In genomic region chr14:37587881-37588666, GRCh38 we compare ENCODE assay signal across 1 cellular context.
A peak's percentile ranks its signal among the peaks of the same experiment; 100 is the strongest.
TF ChIP-seq lines count a peak whose summit lies in the region.

No MANE protein-coding gene starts in this region.

TF ChIP-seq in HepG2, 621 proteins besides CTCF, POLR2A, EP300 and RAD21 (continues in another document):
- TF ChIP-seq ZNF335 (CRISPR knock-in tag; IDR thresholded peaks at IDR 0.05) (no peak), ZNF33A (CRISPR knock-in tag; IDR thresholded peaks at IDR 0.05; ENCODE audit: borderline replicate concordance) (no peak), NFE2L2 (IDR thresholded peaks at IDR 0.05; ENCODE audit: low read length) (no peak), SMYD3 (CRISPR knock-in tag; IDR thresholded peaks at IDR 0.05) (peak; percentile 34; the same call in 1 of the 2 replicates), GATAD2A (CRISPR knock-in tag; IDR thresholded peaks at IDR 0.05) (peak; percentile 74; the same call in 1 of the 2 replicates), PATZ1 (CRISPR knock-in tag; IDR thresholded peaks at IDR 0.05) (peak; percentile 63), ETV5 (CRISPR knock-in tag; IDR thresholded peaks at IDR 0.05; ENCODE audit: borderline replicate concordance) (no peak; the same call in 1 of the 2 replicates), NFIB (CRISPR knock-in tag; IDR thresholded peaks at IDR 0.05; ENCODE audit: borderline replicate concordance) (no peak), GABPB1 (CRISPR knock-in tag; IDR thresholded peaks at IDR 0.05) (peak; percentile 82; the same call in 1 of the 2 replicates), ARNT (IDR thresholded peaks at IDR 0.05) (no peak), BCLAF1 (IDR thresholded peaks at IDR 0.05) (no peak), SIN3B (IDR thresholded peaks at IDR 0.05; ENCODE audit: low read length) (no peak; the same call in 1 of the 2 replicates), LBX2 (CRISPR knock-in tag; IDR thresholded peaks at IDR 0.05; ENCODE audit: borderline replicate concordance) (0 out of 2 replicates have a peak, but pooled peaks have one; percentile 43), ZNF572 (CRISPR knock-in tag; IDR thresholded peaks at IDR 0.05) (peak; percentile 95), RBFOX2 (IDR thresholded peaks at IDR 0.05; ENCODE audit: low read depth, low read length) (peak; percentile 97), SNAI1 (CRISPR knock-in tag; IDR thresholded peaks at IDR 0.05; ENCODE audit: borderline replicate concordance) (0 out of 2 replicates have a peak, but pooled peaks have one; percentile 79), THYN1 (CRISPR knock-in tag; IDR thresholded peaks at IDR 0.05; ENCODE audit: borderline replicate concordance, low read depth) (peak; percentile 91; the same call in 1 of the 2 replicates), HIVEP1 (CRISPR knock-in tag; IDR thresholded peaks at IDR 0.05) (peak; percentile 84), ETS1 (CRISPR knock-in tag; IDR thresholded peaks at IDR 0.05) (0 out of 2 replicates have a peak, but pooled peaks have one; percentile 2), FIP1L1 (IDR thresholded peaks at IDR 0.05; ENCODE audit: borderline replicate concordance, insufficient read depth, low read depth, low read length) (0 out of 2 replicates have a peak, but pooled peaks have one; percentile 13), IKZF5 (CRISPR knock-in tag; IDR thresholded peaks at IDR 0.05) (peak; percentile 83), SALL2 (CRISPR knock-in tag; IDR thresholded peaks at IDR 0.05) (no peak; the same call in 1 of the 2 replicates), ZNF749 (CRISPR knock-in tag; IDR thresholded peaks at IDR 0.05; ENCODE audit: borderline replicate concordance) (peak; percentile 56; the same call in 1 of the 2 replicates), ZNF350 (CRISPR knock-in tag; IDR thresholded peaks at IDR 0.05; ENCODE audit: borderline replicate concordance, low read depth) (peak; percentile 94), JUN (CRISPR knock-in tag; IDR thresholded peaks at IDR 0.05) (no peak), ZBTB25 (CRISPR knock-in tag; IDR thresholded peaks at IDR 0.05) (no peak), THAP11 (CRISPR knock-in tag; IDR thresholded peaks at IDR 0.05) (no peak), EED (CRISPR knock-in tag; IDR thresholded peaks at IDR 0.05) (peak; percentile 74; the same call in 1 of the 2 replicates), SCMH1 (CRISPR knock-in tag; IDR thresholded peaks at IDR 0.05; ENCODE audit: borderline replicate concordance) (no peak), ZNF414 (CRISPR knock-in tag; IDR thresholded peaks at IDR 0.05) (peak; percentile 98), SATB2 (CRISPR knock-in tag; IDR thresholded peaks at IDR 0.05) (no peak; the same call in 1 of the 2 replicates), TBP (CRISPR knock-in tag; IDR thresholded peaks at IDR 0.05) (no peak), ZNF33B (CRISPR knock-in tag; IDR thresholded peaks at IDR 0.05) (peak; percentile 97), WIZ (CRISPR knock-in tag; IDR thresholded peaks at IDR 0.05) (no peak; the same call in 1 of the 2 replicates), RNF2 (conservative IDR thresholded peaks at IDR 0.05; ENCODE audit: low read depth) (no peak), SYNCRIP (IDR thresholded peaks at IDR 0.05; ENCODE audit: insufficient read depth, low read depth, low read length) (no peak), ZNF607 (CRISPR knock-in tag; IDR thresholded peaks at IDR 0.05; ENCODE audit: borderline replicate concordance) (peak; percentile 77), PPARG (CRISPR knock-in tag; conservative IDR thresholded peaks at IDR 0.05) (0 out of 2 replicates have a peak, but pooled peaks have one; percentile 29), ZFP62 (CRISPR knock-in tag; IDR thresholded peaks at IDR 0.05) (no peak), NAIF1 (CRISPR knock-in tag; IDR thresholded peaks at IDR 0.05; ENCODE audit: borderline replicate concordance) (peak; percentile 98), TFE3 (CRISPR knock-in tag; IDR thresholded peaks at IDR 0.05) (peak; percentile 56; the same call in 1 of the 2 replicates), POGK (CRISPR knock-in tag; conservative IDR thresholded peaks at IDR 0.05) (peak; percentile 78; the same call in 1 of the 2 replicates), TCF7L2 (IDR thresholded peaks at IDR 0.05; ENCODE audit: low read depth, low read length) (no peak), TARDBP (CRISPR knock-in tag; IDR thresholded peaks at IDR 0.05) (no peak; the same call in none of the 2 replicates), ZFP91 (CRISPR knock-in tag; IDR thresholded peaks at IDR 0.05; ENCODE audit: borderline replicate concordance) (peak; percentile 94), ZNF205 (CRISPR knock-in tag; IDR thresholded peaks at IDR 0.05) (peak; percentile 66; the same call in 1 of the 2 replicates), ZNF703 (CRISPR knock-in tag; IDR thresholded peaks at IDR 0.05; ENCODE audit: borderline replicate concordance) (peak; percentile 60; the same call in 1 of the 2 replicates), FLYWCH1 (CRISPR knock-in tag; IDR thresholded peaks at IDR 0.05) (no peak; the same call in 1 of the 2 replicates), ZNF777 (CRISPR knock-in tag; IDR thresholded peaks at IDR 0.05) (peak; percentile 16; the same call in 1 of the 2 replicates), THRA (CRISPR knock-in tag; IDR thresholded peaks at IDR 0.05; ENCODE audit: borderline replicate concordance) (peak; percentile 59), POGZ (CRISPR knock-in tag; IDR thresholded peaks at IDR 0.05) (peak; percentile 74; the same call in 1 of the 2 replicates)
